In the genomic region with DNA sequence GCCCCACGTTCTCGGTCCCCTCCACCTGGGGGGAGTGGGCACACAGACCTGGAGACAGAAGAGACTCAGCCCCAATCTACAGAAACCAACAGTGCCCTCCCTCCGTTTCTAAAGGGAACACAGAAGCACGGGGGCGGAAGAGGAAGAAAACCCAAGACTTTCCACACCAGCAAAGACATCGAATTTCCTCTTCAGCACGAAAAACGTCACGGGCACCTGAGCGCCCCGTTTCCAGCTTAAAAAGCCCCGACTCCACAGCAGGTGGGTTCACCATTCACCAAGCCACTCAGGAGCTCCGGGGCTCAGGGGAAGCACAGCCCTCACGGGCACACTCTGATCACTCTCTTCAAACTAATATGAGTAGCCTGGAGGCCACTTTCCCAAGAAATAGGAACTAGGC, we compare ENCODE assay signal across 10 cellular contexts. TPM values are rescaled to one million over a fixed set of nuclear protein-coding genes. Genes with fewer than 3 reads are reported as not detected.
A peak's percentile ranks its signal among the peaks of the same experiment; 100 is the strongest.
DNase-seq lines count a peak whose midpoint lies in the region; ATAC-seq lines count a peak whose summit lies in the region.
"Had no signal": no experiment of that assay in that cellular context is flagged by ENCODE, and none has a peak within 500 bp of the region (broad histone marks: within the 10 kb centered on the region; RNA-seq: fewer than 3 reads in every experiment).

No MANE protein-coding gene starts in this region.

- no peaks in the 10 kb centered on the region for H3K79me2 ChIP-seq in mesendoderm (ENCODE audit: control insufficient read depth, insufficient read depth, low read length)

- H3K27me3 ChIP-seq in CD4-positive, alpha-beta memory T cell (ENCODE audit: insufficient read depth, low read length): no peaks in the 10 kb centered on the region
- no peaks in the 10 kb centered on the region for H3K27me3 ChIP-seq in mesendoderm (ENCODE audit: insufficient read depth, low read length, poor library complexity)
- H3K27me3 ChIP-seq: cardiac muscle cell had no signal

- H3K9me3 ChIP-seq in CD4-positive, alpha-beta memory T cell (ENCODE audit: control insufficient read depth in 1 of 2, low read length in 2 of 2): no peaks in the 10 kb centered on the region

- H3K4ac ChIP-seq in mesendoderm (ENCODE audit: low read depth, low read length): no peak overlapping the region

- H3K4me1 ChIP-seq in CD4-positive, alpha-beta memory T cell (ENCODE audit: insufficient read depth, low read length): no peaks in the 10 kb centered on the region
- no peaks in the 10 kb centered on the region for H3K4me1 ChIP-seq in mesendoderm (ENCODE audit: control insufficient read depth, low read depth, low read length)

- H4K8ac ChIP-seq in mesendoderm (ENCODE audit: low read depth, low read length): no peak overlapping the region

- no peak overlapping the region for H3K4me2 ChIP-seq in mesendoderm (ENCODE audit: low read length)

- no CpG with 5 or more reads among the region's 14 CpGs for WGBS in mesendoderm (ENCODE audit: extremely low coverage, insufficient coverage, low lambda C conversion rate)

- POLR2A ChIA-PET in CD4-positive, alpha-beta memory T cell (lab: Charles Lee; ENCODE audit: partially characterized antibody): interaction anchor here (0.9 kb wide), 1 partner anchor 729 kb away, joined by 3 read pairs; no protein-coding TSS in a partner anchor

- no peaks in the 10 kb centered on the region for H3K36me3 ChIP-seq in CD4-positive, alpha-beta memory T cell (ENCODE audit: insufficient read depth, low read length)
- H3K36me3 ChIP-seq in mesendoderm (ENCODE audit: control insufficient read depth, insufficient read depth, low read length): no peaks in the 10 kb centered on the region
- H3K36me3 ChIP-seq: cardiac muscle cell had no signal

- H3K4me3 Mint-ChIP-seq in CD4-positive, alpha-beta memory T cell: peak overlapping the region; percentile 18 to 73 (median 62)
- peak overlapping the region; percentile 55 for H3K4me3 Mint-ChIP-seq in activated CD4-positive, alpha-beta T cell treated with anti-CD3 and anti-CD28 coated beads, Interleukin-2, amount 10 ng/mL, durations not matched to agents 24 days and 14 days

- peaks cover 8 to 13% of the 10 kb centered on the region in 2 donors for H3K36me3 Mint-ChIP-seq in CD4-positive, alpha-beta memory T cell
- H3K36me3 Mint-ChIP-seq in activated CD4-positive, alpha-beta T cell treated with anti-CD3 and anti-CD28 coated beads, Interleukin-2, amount 10 ng/mL, durations not matched to agents 24 days and 14 days (ENCODE audit: low read depth): peaks cover 9% of the 10 kb centered on the region

- ATAC-seq in HG02840 (IDR thresholded peaks at IDR 0.05; ENCODE audit: low FRiP score, unreplicated experiment) (no peak), HG02571 (IDR thresholded peaks at IDR 0.05; ENCODE audit: unreplicated experiment) (no peak), GM19395 (IDR thresholded peaks at IDR 0.05; ENCODE audit: unreplicated experiment) (no peak)

- H3K79me1 ChIP-seq in mesendoderm (ENCODE audit: low read length): no peaks in the 10 kb centered on the region

- peak in 1 of 5 donors; percentile 10 for DNase-seq in CD4-positive, alpha-beta memory T cell
- DNase-seq in GM19240 (ENCODE audit: insufficient read length, low spot score) (peak; percentile 47), mesendoderm (no peak), A172 (ENCODE audit: low spot score) (no peak)
- peak; percentile 69 for DNase-seq in activated CD4-positive, alpha-beta T cell treated with anti-CD3 and anti-CD28 coated beads, Interleukin-2, amount 10 ng/mL, durations not matched to agents 24 days and 14 days
- DNase-seq: activated CD4-positive, CD25-positive, alpha-beta regulatory T cell had no signal

- H3K27ac Mint-ChIP-seq in CD4-positive, alpha-beta memory T cell: peak overlapping the region; percentile 32 to 95 (median 75)
- peak overlapping the region; percentile 85 for H3K27ac Mint-ChIP-seq in activated CD4-positive, alpha-beta T cell treated with anti-CD3 and anti-CD28 coated beads, Interleukin-2, amount 10 ng/mL, durations not matched to agents 24 days and 14 days

- no peak overlapping the region for H3K9ac ChIP-seq in mesendoderm (ENCODE audit: low read length)

- peaks cover 2 to 17% (median 8%) of the 10 kb centered on the region in 4 donors for H3K4me1 Mint-ChIP-seq in CD4-positive, alpha-beta memory T cell
- H3K4me1 Mint-ChIP-seq in activated CD4-positive, alpha-beta T cell treated with anti-CD3 and anti-CD28 coated beads, Interleukin-2, amount 10 ng/mL, durations not matched to agents 24 days and 14 days: peaks cover 8% of the 10 kb centered on the region

- H3K27ac ChIP-seq in CD4-positive, alpha-beta memory T cell (ENCODE audit: low read depth, low read length): no peak overlapping the region
- H3K27ac ChIP-seq in mesendoderm (ENCODE audit: low read depth, low read length): peak overlapping the region; percentile 12
- H3K27ac ChIP-seq: cardiac muscle cell had no signal

- H3K18ac ChIP-seq in mesendoderm (ENCODE audit: low read length): no peak overlapping the region

- no peak overlapping the region for H2BK15ac ChIP-seq in mesendoderm (replicated peaks; ENCODE audit: low read depth)

- H3K4me3 ChIP-seq in CD4-positive, alpha-beta memory T cell (ENCODE audit: low read length in 2 of 2): no peak overlapping the region
- no peak overlapping the region for H3K4me3 ChIP-seq in mesendoderm (ENCODE audit: low read length)
- H3K4me3 ChIP-seq: cardiac muscle cell had no signal

- H2AK5ac ChIP-seq in mesendoderm (ENCODE audit: low read length): no peak overlapping the region

- no peak overlapping the region for H2BK120ac ChIP-seq in mesendoderm (ENCODE audit: low read depth, low read length)

- H4K5ac ChIP-seq in mesendoderm (ENCODE audit: low read length): no peak overlapping the region

- intact Hi-C loops in CD4-positive, alpha-beta memory T cell (cut with micrococcal nuclease): no loop called here
- intact Hi-C loops in activated CD4-positive, alpha-beta T cell treated with anti-CD3 and anti-CD28 coated beads, Interleukin-2, amount 10 ng/mL, durations not matched to agents 24 days and 14 days (cut with micrococcal nuclease): no loop called here

- H3K23ac ChIP-seq in mesendoderm (ENCODE audit: low read length): no peak overlapping the region

- CTCF ChIA-PET in CD4-positive, alpha-beta memory T cell (lab: Charles Lee; ENCODE audit: partially characterized antibody): no interaction called here

- no peaks in the 10 kb centered on the region for H3K9me3 Mint-ChIP-seq in CD4-positive, alpha-beta memory T cell
- H3K9me3 Mint-ChIP-seq in activated CD4-positive, alpha-beta T cell treated with anti-CD3 and anti-CD28 coated beads, Interleukin-2, amount 10 ng/mL, durations not matched to agents 24 days and 14 days: no peaks in the 10 kb centered on the region

- no peak overlapping the region for H2BK5ac ChIP-seq in mesendoderm (ENCODE audit: low read length)

- no peak overlapping the region for H3K56ac ChIP-seq in mesendoderm (ENCODE audit: low read length)

- no peaks in the 10 kb centered on the region for H3K27me3 Mint-ChIP-seq in CD4-positive, alpha-beta memory T cell
- H3K27me3 Mint-ChIP-seq in activated CD4-positive, alpha-beta T cell treated with anti-CD3 and anti-CD28 coated beads, Interleukin-2, amount 10 ng/mL, durations not matched to agents 24 days and 14 days: no peaks in the 10 kb centered on the region

RNA-seq across cellular contexts. Expression of a gene that starts 19.6 kb away (rescaled TPM):
- total RNA-seq in CD4-positive, alpha-beta memory T cell: 10 to 100 TPM; 20.9 to 21.3 TPM
- polyA plus RNA-seq in CD4-positive, alpha-beta memory T cell: 10 to 100 TPM; 41.6 to 59.2 TPM
- 69.9 and 81.6 TPM in 2 replicates for total RNA-seq in activated CD4-positive, alpha-beta T cell treated with anti-CD3 and anti-CD28 coated beads, Interleukin-2, amount 10 ng/mL, durations not matched to agents 24 days and 14 days
- 53.8 TPM for polyA plus RNA-seq in mesendoderm (2013, experiment 1 of 2)
- 54.9 TPM for polyA plus RNA-seq in mesendoderm (2013, experiment 2 of 2)
- 94.5 and 112 TPM in 2 replicates for total RNA-seq in A172 (2014; rRNA removed; shearing (Covaris generic))

RNA-seq across cellular contexts. Expression of a gene that starts 19.6 kb away (rescaled TPM):
- 10 to 100 TPM; 17.4 to 18.1 TPM for total RNA-seq in CD4-positive, alpha-beta memory T cell
- polyA plus RNA-seq in CD4-positive, alpha-beta memory T cell: 10 to 100 TPM; 29.9 to 32.9 TPM
- total RNA-seq in activated CD4-positive, alpha-beta T cell treated with anti-CD3 and anti-CD28 coated beads, Interleukin-2, amount 10 ng/mL, durations not matched to agents 24 days and 14 days: 47.2 and 47.9 TPM in 2 replicates
- 34.2 TPM for polyA plus RNA-seq in mesendoderm (2013, experiment 1 of 2)
- 35.2 TPM for polyA plus RNA-seq in mesendoderm (2013, experiment 2 of 2)
- 62.2 TPM in 2 replicates for total RNA-seq in A172 (2014; rRNA removed; shearing (Covaris generic))

RNA-seq across cellular contexts. Expression of a gene that starts 28.9 kb away (rescaled TPM):
- total RNA-seq in CD4-positive, alpha-beta memory T cell: 10 to 100 TPM; 89.9 to 94.2 TPM
- polyA plus RNA-seq in CD4-positive, alpha-beta memory T cell: 100 to 1,000 TPM; 125 to 132 TPM
- total RNA-seq in activated CD4-positive, alpha-beta T cell treated with anti-CD3 and anti-CD28 coated beads, Interleukin-2, amount 10 ng/mL, durations not matched to agents 24 days and 14 days: 48.3 and 54.0 TPM in 2 replicates
- polyA plus RNA-seq in mesendoderm (2013, experiment 1 of 2): 19.5 TPM
- polyA plus RNA-seq in mesendoderm (2013, experiment 2 of 2): 20.8 TPM
- 70.3 and 127 TPM in 2 replicates for total RNA-seq in A172 (2014; rRNA removed; shearing (Covaris generic))

RNA-seq across cellular contexts. Expression of a gene that starts 52.6 kb away (rescaled TPM):
- total RNA-seq in CD4-positive, alpha-beta memory T cell: 1 to 10 TPM; 6.9 to 9.9 TPM
- 1 to 10 TPM; 6.6 to 7.4 TPM for polyA plus RNA-seq in CD4-positive, alpha-beta memory T cell
- 42.2 and 42.4 TPM in 2 replicates for total RNA-seq in activated CD4-positive, alpha-beta T cell treated with anti-CD3 and anti-CD28 coated beads, Interleukin-2, amount 10 ng/mL, durations not matched to agents 24 days and 14 days
- 12.2 TPM for polyA plus RNA-seq in mesendoderm (2013, experiment 1 of 2)
- 12.5 TPM for polyA plus RNA-seq in mesendoderm (2013, experiment 2 of 2)
- 27.2 and 36.2 TPM in 2 replicates for total RNA-seq in A172 (2014; rRNA removed; shearing (Covaris generic))

Comparison
In these comparisons a context has a peak if more than half of its experiments do, and no peak if none do; other contexts are left out.
1. DNase-seq: peak in GM19240 (single experiment) and activated CD4-positive, alpha-beta T cell treated with anti-CD3 and anti-CD28 coated beads, Interleukin-2, amount 10 ng/mL, durations not matched to agents 24 days and 14 days (single experiment); none in mesendoderm (single experiment) and A172 (single experiment).